Comparison of ENCODE assay signal across 19 cellular contexts in genomic region chr19:55683449-55684261, GRCh38. TPM values are rescaled to one million over a fixed set of nuclear protein-coding genes. Genes with fewer than 3 reads are reported as not detected.
DNase-seq lines count a peak whose midpoint lies in the region; ATAC-seq, FAIRE-seq and TF ChIP-seq lines count a peak whose summit lies in the region.
"Had no signal": no experiment of that assay in that cellular context is flagged by ENCODE, and none has a peak within 500 bp of the region (broad histone marks: within the 10 kb centered on the region; RNA-seq: fewer than 3 reads in every experiment).

No MANE protein-coding gene starts in this region.

- H3K27ac ChIP-seq in astrocyte (ENCODE audit: low read depth, low read length) (no peak overlapping the region), lower lobe of right lung (no peak overlapping the region), transverse colon (peak overlapping the region; percentile 84 to 93 (median 88))
- H3K27ac ChIP-seq: epithelial cell of prostate, gastrocnemius medialis, thoracic aorta had no signal

- in situ Hi-C loops in transverse colon (cut with MboI; ENCODE audit: low pct_ligation_motif_present in 1 of 4, low pct_unique_long_range_greater_than_20kb in 1 of 4, low sequenced_read_pairs in 3 of 4): no loop called here

- no peaks in the 10 kb centered on the region for H3K9me3 Mint-ChIP-seq in astrocyte (ENCODE audit: unreplicated experiment)
- H3K9me3 Mint-ChIP-seq in T-cell: no peaks in the 10 kb centered on the region
- H3K9me3 Mint-ChIP-seq: activated B cell treated with CpG ODN at 0.5 μM for 24 hours, IgD-negative memory B cell, memory B cell had no signal

- H2AFZ ChIP-seq in astrocyte (ENCODE audit: low read depth, low read length): no peak overlapping the region

- CTCF ChIA-PET in T-cell (lab: Charles Lee): interaction anchor here in 1 of 2 donors (0.6 kb wide), 1 partner anchor 10 kb away, joined by 3 read pairs; no protein-coding TSS in a partner anchor

- H3K4me3 ChIP-seq in astrocyte (ENCODE audit: insufficient read depth, low read depth, low read length) (no peak overlapping the region), lower lobe of right lung (peak overlapping the region; percentile 17), transverse colon (no peak overlapping the region)
- H3K4me3 ChIP-seq: gastrocnemius medialis, thoracic aorta had no signal

- H4K20me1 ChIP-seq in astrocyte (ENCODE audit: insufficient read depth, low read length): peaks cover 93% of the 10 kb centered on the region

- H3K4me1 ChIP-seq in astrocyte (ENCODE audit: insufficient read depth, low read length) (peaks cover 12% of the 10 kb centered on the region), lower lobe of right lung (peaks cover 29% of the 10 kb centered on the region), transverse colon (peaks cover 22 to 85% (median 59%) of the 10 kb centered on the region in 4 donors)

- H3K9ac ChIP-seq in astrocyte (ENCODE audit: low read length): no peak overlapping the region

- no peak overlapping the region for H3K4me2 ChIP-seq in astrocyte (ENCODE audit: low read length)

- TF ChIP-seq EP300 in transverse colon (IDR thresholded peaks at IDR 0.05; ENCODE audit: low read depth): no peak

- H3K4me1 Mint-ChIP-seq in astrocyte (ENCODE audit: low read depth, unreplicated experiment) (peaks cover 24% of the 10 kb centered on the region), T-cell (peaks cover 13 to 40% (median 39%) of the 10 kb centered on the region in 3 donors)

- DNase-seq in NCI-H2029 treated with DMSO at 0.1 percent for 48 hours (lab: John Stamatoyannopoulos, UW) (peak; percentile 64), astrocyte (ENCODE audit: low read depth) (no peak), lower lobe of right lung (no peak), transverse colon (peak; percentile 74), SKM-1 treated with dmso at 0.1 percent for 144 hours (lab: John Stamatoyannopoulos, UW; ENCODE audit: unreplicated experiment) (no peak), T-cell (no peak), NCI-H748 (lab: John Stamatoyannopoulos, UW; ENCODE audit: unreplicated experiment) (no peak)
- DNase-seq: activated B cell treated with CpG ODN at 0.5 μM for 24 hours; activated effector memory CD4-positive, alpha-beta T cell treated with anti-CD3 and anti-CD28 coated beads, Interleukin-2, amount 50 U/mL, for 16 hours; DMS79; gastrocnemius medialis; NCI-H2081 treated with DMSO at 0.1 percent for 48 hours; NCI-H774; stimulated activated CD4-positive, alpha-beta T cell treated with anti-CD3 and anti-CD28 coated beads, Interleukin-4, amount 100 ng/mL, for 1 hour had no signal

- no peaks in the 10 kb centered on the region for H3K9me3 ChIP-seq in astrocyte (ENCODE audit: insufficient read depth, low read depth, low read length)
- H3K9me3 ChIP-seq in lower lobe of right lung: no peaks in the 10 kb centered on the region
- H3K9me3 ChIP-seq in transverse colon: no peaks in the 10 kb centered on the region
- H3K9me3 ChIP-seq: gastrocnemius medialis, thoracic aorta had no signal

- 57 to 61% methylated on average over 11 to 22 of the region's 22 CpGs for WGBS in transverse colon (ENCODE audit: low coverage in 1 of 2), 2 donors

- intact Hi-C loops in lower lobe of right lung (cut with DNase I) (no loop called here), transverse colon (cut with DNase I; ENCODE audit: low total_unique reads) (no loop called here)

- TF ChIP-seq POLR2A in transverse colon (IDR thresholded peaks at IDR 0.05): peak; percentile 67

- peaks cover 94% of the 10 kb centered on the region for H3K79me2 ChIP-seq in astrocyte (ENCODE audit: insufficient read depth, low read length)

- H3K27ac Mint-ChIP-seq in astrocyte (ENCODE audit: unreplicated experiment) (peak overlapping the region; percentile 41), T-cell (no peak overlapping the region)
- H3K27ac Mint-ChIP-seq: activated B cell treated with CpG ODN at 0.5 μM for 24 hours, IgD-negative memory B cell, memory B cell had no signal

- no peak for FAIRE-seq in astrocyte (lab: Jason Lieb, UNC)
- FAIRE-seq: colon had no signal

- H3K36me3 Mint-ChIP-seq in astrocyte (ENCODE audit: low read depth, unreplicated experiment) (peaks cover 14% of the 10 kb centered on the region), T-cell (peaks cover 29% of the 10 kb centered on the region)

- H3K4me3 Mint-ChIP-seq in astrocyte (ENCODE audit: unreplicated experiment) (no peak overlapping the region), T-cell (no peak overlapping the region)
- H3K4me3 Mint-ChIP-seq: activated B cell treated with CpG ODN at 0.5 μM for 24 hours, memory B cell had no signal

- no peaks in the 10 kb centered on the region for H3K27me3 Mint-ChIP-seq in astrocyte (ENCODE audit: low read depth, unreplicated experiment)
- H3K27me3 Mint-ChIP-seq in T-cell: no peaks in the 10 kb centered on the region
- H3K27me3 Mint-ChIP-seq: activated B cell treated with CpG ODN at 0.5 μM for 24 hours, memory B cell had no signal

- TF ChIP-seq CTCF in astrocyte (IDR thresholded peaks at IDR 0.05; ENCODE audit: insufficient read depth, low read depth, low read length) (no peak), lower lobe of right lung (IDR thresholded peaks at IDR 0.05) (no peak), transverse colon (IDR thresholded peaks at IDR 0.05) (no peak)

- H3K27me3 ChIP-seq in astrocyte (ENCODE audit: insufficient read depth, low read length) (no peaks in the 10 kb centered on the region), lower lobe of right lung (ENCODE audit: low read depth) (no peaks in the 10 kb centered on the region), transverse colon (no peaks in the 10 kb centered on the region)
- H3K27me3 ChIP-seq: gastrocnemius medialis had no signal

- ATAC-seq in lower lobe of right lung (peak; percentile 86 to 89), T-cell (replicated peaks in 1 of 4) (no peak)
- ATAC-seq: gastrocnemius medialis had no signal

- POLR2A ChIA-PET in T-cell (lab: Charles Lee): no interaction called here

- H3K36me3 ChIP-seq in astrocyte (ENCODE audit: insufficient read depth, low read length): peaks cover 4% of the 10 kb centered on the region
- peaks cover 96% of the 10 kb centered on the region for H3K36me3 ChIP-seq in lower lobe of right lung
- peaks cover 0 to 19% (median 8%) of the 10 kb centered on the region in 4 donors for H3K36me3 ChIP-seq in transverse colon

RNA-seq across cellular contexts. Expression of gene EPN1, which starts 8.6 kb away (rescaled TPM):
- total RNA-seq in astrocyte: 145 and 156 TPM in 2 replicates
- 105 TPM for total RNA-seq in lower lobe of right lung
- 100 to 1,000 TPM; 121 to 242 (median 185) TPM for total RNA-seq in transverse colon
- 10 to 100 TPM; 32.6 to 75.2 (median 60.6) TPM for total RNA-seq in T-cell

RNA-seq across cellular contexts. Expression of gene U2AF2, which starts 28.8 kb away (rescaled TPM):
- 183 and 194 TPM in 2 replicates for total RNA-seq in astrocyte
- total RNA-seq in lower lobe of right lung: 143 TPM
- 100 to 1,000 TPM; 112 to 185 (median 130) TPM for total RNA-seq in transverse colon
- 100 to 1,000 TPM; 254 to 310 (median 303) TPM for total RNA-seq in T-cell

RNA-seq across cellular contexts. Expression of gene CCDC106, which starts 35.6 kb away (rescaled TPM):
- total RNA-seq in astrocyte (12.2 and 12.8 TPM in 2 replicates), lower lobe of right lung (11.6 TPM), transverse colon (10 to 100 TPM in 2 of 4 donors, 1 to 10 TPM in 2; 3.7 to 15.1 (median 8.4) TPM), T-cell (1 to 10 TPM; 1.7 to 4.7 (median 3.8) TPM)

RNA-seq across cellular contexts. Expression of gene ZNF581, which starts 40.2 kb away (rescaled TPM):
- 28.4 and 30.0 TPM in 2 replicates for total RNA-seq in astrocyte
- total RNA-seq in lower lobe of right lung: 22.7 TPM
- 10 to 100 TPM in 2 of 4 donors, 1 to 10 TPM in 2; 4.1 to 19.7 (median 10.0) TPM for total RNA-seq in transverse colon
- total RNA-seq in T-cell: 10 to 100 TPM; 26.4 to 38.7 (median 31.9) TPM

RNA-seq across cellular contexts. Expression of gene ZNF580, which starts 42.9 kb away (rescaled TPM):
- total RNA-seq in astrocyte (35.8 and 36.6 TPM in 2 replicates), lower lobe of right lung (35.2 TPM), transverse colon (100 to 1,000 TPM in 1 of 4 donors, 10 to 100 TPM in 3; 15.2 to 154 (median 25.7) TPM), T-cell (100 to 1,000 TPM in 2 of 5 donors, 10 to 100 TPM in 3; 44.6 to 116 (median 94.2) TPM)

Comparison
In these comparisons a context has a peak if more than half of its experiments do, and no peak if none do; other contexts are left out.
1. DNase-seq: peak in NCI-H2029 treated with DMSO at 0.1 percent for 48 hours (single experiment) and transverse colon (single experiment); none in astrocyte (single experiment), lower lobe of right lung (single experiment), SKM-1 treated with dmso at 0.1 percent for 144 hours (single experiment), T-cell (0 of 34) and NCI-H748 (single experiment).
2. H3K27ac ChIP-seq: peak in transverse colon (4 of 4); none in astrocyte (single experiment) and lower lobe of right lung (single experiment).
3. ATAC-seq: peak in lower lobe of right lung (2 of 2); none in T-cell (0 of 4).